1 cellular context compared by ENCODE assay signal in the genomic region with DNA sequence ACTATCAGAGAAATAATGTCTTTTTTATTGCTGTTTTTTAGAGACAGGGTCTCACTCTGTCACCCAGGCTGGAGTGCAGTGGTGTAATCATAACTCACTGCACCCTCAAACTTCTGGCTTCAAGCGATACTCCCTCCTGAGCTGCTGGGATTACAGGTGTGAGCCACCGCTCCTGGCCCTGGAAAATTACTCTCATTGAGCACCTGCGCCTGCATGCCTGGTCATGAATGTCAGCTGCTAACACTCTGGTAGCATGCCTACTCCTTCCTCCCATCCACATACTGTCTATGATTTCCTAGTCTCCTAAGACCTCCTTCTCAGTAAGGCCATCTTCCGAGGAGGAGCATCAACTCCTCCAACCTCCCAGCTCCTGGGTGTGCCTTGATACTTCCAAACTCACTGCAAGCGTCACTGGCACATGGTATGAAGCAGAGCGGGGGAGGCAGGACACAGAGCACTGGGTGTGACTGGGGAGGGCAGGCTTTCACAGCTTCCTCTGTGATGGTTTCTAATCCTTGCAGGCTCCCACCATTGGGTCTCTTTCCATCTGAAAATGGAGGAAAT.
TF ChIP-seq lines count a peak whose summit lies in the region.

No MANE protein-coding gene starts in this region.

TF ChIP-seq in H1, 55 proteins besides CTCF, POLR2A, EP300 and RAD21:
- no peak for TF ChIP-seq PHF8 (conservative IDR thresholded peaks at IDR 0.05; ENCODE audit: low read depth, low read length)
- TF ChIP-seq JUND (IDR thresholded peaks at IDR 0.05; ENCODE audit: low read length): no peak
- TF ChIP-seq EZH2 (IDR thresholded peaks at IDR 0.05; ENCODE audit: low read depth, low read length, severe bottlenecking): no peak
- TF ChIP-seq, protein P1, sequence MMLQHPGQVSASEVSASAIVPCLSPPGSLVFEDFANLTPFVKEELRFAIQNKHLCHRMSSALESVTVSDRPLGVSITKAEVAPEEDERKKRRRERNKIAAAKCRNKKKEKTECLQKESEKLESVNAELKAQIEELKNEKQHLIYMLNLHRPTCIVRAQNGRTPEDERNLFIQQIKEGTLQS (IDR thresholded peaks at IDR 0.05; ENCODE audit: insufficient read depth, low read depth, low read length): no peak
- TF ChIP-seq, protein P2, sequence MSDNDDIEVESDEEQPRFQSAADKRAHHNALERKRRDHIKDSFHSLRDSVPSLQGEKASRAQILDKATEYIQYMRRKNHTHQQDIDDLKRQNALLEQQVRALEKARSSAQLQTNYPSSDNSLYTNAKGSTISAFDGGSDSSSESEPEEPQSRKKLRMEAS (IDR thresholded peaks at IDR 0.05): no peak
